ENCODE assay signal across 1 cellular context in genomic region chr20:56392282-56393132, GRCh38.
TF ChIP-seq lines count a peak whose summit lies in the region.

Gene CSTF1 (plus strand): TSS chr20:56392645. CDS start chr20:56395553, 2,908 bp downstream.

TF ChIP-seq in K562, 482 proteins besides CTCF, POLR2A, EP300 and RAD21 (continued from another document and continues in another):
- TF ChIP-seq, protein P1, sequence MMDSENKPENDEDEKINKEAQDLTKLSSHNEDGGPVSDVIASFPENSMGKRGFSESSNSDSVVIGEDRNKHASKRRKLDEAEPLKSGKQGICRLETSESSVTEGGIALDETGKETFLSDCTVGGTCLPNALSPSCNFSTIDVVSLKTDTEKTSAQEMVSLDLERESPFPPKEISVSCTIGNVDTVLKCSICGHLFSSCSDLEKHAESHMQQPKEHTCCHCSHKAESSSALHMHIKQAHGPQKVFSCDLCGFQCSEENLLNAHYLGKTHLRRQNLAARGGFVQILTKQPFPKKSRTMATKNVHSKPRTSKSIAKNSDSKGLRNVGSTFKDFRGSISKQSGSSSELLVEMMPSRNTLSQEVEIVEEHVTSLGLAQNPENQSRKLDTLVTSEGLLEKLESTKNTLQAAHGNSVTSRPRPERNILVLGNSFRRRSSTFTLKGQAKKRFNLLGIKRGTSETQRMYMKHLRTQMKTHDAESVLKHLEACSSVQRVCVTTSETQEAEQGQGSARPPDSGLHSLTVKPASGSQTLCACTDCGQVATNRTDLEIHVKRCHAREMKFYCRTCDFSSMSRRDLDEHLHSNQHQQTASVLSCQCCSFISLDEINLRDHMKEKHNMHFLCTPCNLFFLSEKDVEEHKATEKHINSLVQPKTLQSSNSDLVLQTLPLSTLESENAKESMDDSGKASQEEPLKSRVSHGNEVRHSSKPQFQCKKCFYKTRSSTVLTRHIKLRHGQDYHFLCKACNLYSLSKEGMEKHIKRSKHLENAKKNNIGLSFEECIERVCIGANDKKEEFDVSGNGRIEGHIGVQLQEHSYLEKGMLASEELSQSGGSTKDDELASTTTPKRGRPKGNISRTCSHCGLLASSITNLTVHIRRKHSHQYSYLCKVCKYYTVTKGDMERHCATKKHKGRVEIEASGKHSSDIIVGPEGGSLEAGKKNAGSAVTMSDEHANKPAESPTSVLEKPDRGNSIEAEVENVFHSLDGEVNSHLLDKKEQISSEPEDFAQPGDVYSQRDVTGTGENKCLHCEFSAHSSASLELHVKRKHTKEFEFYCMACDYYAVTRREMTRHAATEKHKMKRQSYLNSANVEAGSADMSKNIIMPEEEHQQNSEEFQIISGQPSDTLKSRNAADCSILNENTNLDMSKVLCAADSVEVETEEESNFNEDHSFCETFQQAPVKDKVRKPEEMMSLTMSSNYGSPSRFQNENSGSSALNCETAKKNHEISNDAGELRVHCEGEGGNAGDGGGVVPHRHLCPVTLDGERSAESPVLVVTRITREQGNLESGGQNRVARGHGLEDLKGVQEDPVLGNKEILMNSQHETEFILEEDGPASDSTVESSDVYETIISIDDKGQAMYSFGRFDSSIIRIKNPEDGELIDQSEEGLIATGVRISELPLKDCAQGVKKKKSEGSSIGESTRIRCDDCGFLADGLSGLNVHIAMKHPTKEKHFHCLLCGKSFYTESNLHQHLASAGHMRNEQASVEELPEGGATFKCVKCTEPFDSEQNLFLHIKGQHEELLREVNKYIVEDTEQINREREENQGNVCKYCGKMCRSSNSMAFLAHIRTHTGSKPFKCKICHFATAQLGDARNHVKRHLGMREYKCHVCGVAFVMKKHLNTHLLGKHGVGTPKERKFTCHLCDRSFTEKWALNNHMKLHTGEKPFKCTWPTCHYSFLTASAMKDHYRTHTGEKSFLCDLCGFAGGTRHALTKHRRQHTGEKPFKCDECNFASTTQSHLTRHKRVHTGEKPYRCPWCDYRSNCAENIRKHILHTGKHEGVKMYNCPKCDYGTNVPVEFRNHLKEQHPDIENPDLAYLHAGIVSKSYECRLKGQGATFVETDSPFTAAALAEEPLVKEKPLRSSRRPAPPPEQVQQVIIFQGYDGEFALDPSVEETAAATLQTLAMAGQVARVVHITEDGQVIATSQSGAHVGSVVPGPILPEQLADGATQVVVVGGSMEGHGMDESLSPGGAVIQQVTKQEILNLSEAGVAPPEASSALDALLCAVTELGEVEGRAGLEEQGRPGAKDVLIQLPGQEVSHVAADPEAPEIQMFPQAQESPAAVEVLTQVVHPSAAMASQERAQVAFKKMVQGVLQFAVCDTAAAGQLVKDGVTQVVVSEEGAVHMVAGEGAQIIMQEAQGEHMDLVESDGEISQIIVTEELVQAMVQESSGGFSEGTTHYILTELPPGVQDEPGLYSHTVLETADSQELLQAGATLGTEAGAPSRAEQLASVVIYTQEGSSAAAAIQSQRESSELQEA (IDR thresholded peaks at IDR 0.05; ENCODE audit: low read depth) = no peak
- TF ChIP-seq MAFF (IDR thresholded peaks at IDR 0.05; ENCODE audit: low read length) (no peak), ZNF57 (CRISPR knock-in tag; IDR thresholded peaks at IDR 0.05) (no peak), NUFIP1 (IDR thresholded peaks at IDR 0.05; ENCODE audit: partially characterized antibody) (no peak), POLR2AphosphoS5 (IDR thresholded peaks at IDR 0.05; ENCODE audit: control insufficient read depth, insufficient read depth, low read depth, low read length) (peak; percentile 62), ARID2 (IDR thresholded peaks at IDR 0.05) (no peak), ZKSCAN3 (CRISPR knock-in tag; IDR thresholded peaks at IDR 0.05) (no peak), PHTF2 (CRISPR knock-in tag; IDR thresholded peaks at IDR 0.05) (no peak), SREBF2 (CRISPR knock-in tag; IDR thresholded peaks at IDR 0.05) (no peak), NKRF (IDR thresholded peaks at IDR 0.05; ENCODE audit: borderline replicate concordance) (peak; percentile 79), ZNF780A (CRISPR knock-in tag; IDR thresholded peaks at IDR 0.05) (no peak), SMAD1 (IDR thresholded peaks at IDR 0.05; ENCODE audit: low read depth, low read length, partially characterized antibody) (peak; percentile 20), GTF2A2 (tag; IDR thresholded peaks at IDR 0.05) (no peak), IFI16 (CRISPR knock-in tag; IDR thresholded peaks at IDR 0.05) (no peak), ZFP1 (CRISPR knock-in tag; IDR thresholded peaks at IDR 0.05) (no peak), PHB2 (IDR thresholded peaks at IDR 0.05; ENCODE audit: low read depth) (no peak), MYC (IDR thresholded peaks at IDR 0.05; ENCODE audit: low read depth, low read length) (peak; percentile 98), MYC (CRISPR knock-in tag; IDR thresholded peaks at IDR 0.05; ENCODE audit: borderline replicate concordance, low read depth) (no peak), TAF1 (IDR thresholded peaks at IDR 0.05; ENCODE audit: control insufficient read depth, extremely low read depth, insufficient read depth, low read length, severe bottlenecking) (peak; percentile 84), ZNF408 (CRISPR knock-in tag; IDR thresholded peaks at IDR 0.05; ENCODE audit: low read depth) (no peak), GTF2E2 (tag; IDR thresholded peaks at IDR 0.05) (no peak), MAFG (tag; conservative IDR thresholded peaks at IDR 0.05) (no peak), ZNF197 (CRISPR knock-in tag; IDR thresholded peaks at IDR 0.05; ENCODE audit: low read depth) (no peak), MITF (IDR thresholded peaks at IDR 0.05) (no peak), HEY1 (CRISPR knock-in tag; IDR thresholded peaks at IDR 0.05; ENCODE audit: borderline replicate concordance) (no peak), POLR2B (IDR thresholded peaks at IDR 0.05; ENCODE audit: low read depth, partially characterized antibody) (peak; percentile 50), ZZZ3 (IDR thresholded peaks at IDR 0.05) (0 out of 2 replicates have a peak, but pooled peaks have one; percentile 77), MEF2A (IDR thresholded peaks at IDR 0.05; ENCODE audit: control insufficient read depth, low read depth, low read length) (no peak), ID3 (CRISPR knock-in tag; IDR thresholded peaks at IDR 0.05) (no peak), ID3 (tag; IDR thresholded peaks at IDR 0.05) (peak; percentile 89), E2F3 (CRISPR knock-in tag; IDR thresholded peaks at IDR 0.05) (0 out of 2 replicates have a peak, but pooled peaks have one; percentile 57), RFX5 (IDR thresholded peaks at IDR 0.05; ENCODE audit: low read depth, low read length) (no peak), NR2C1 (IDR thresholded peaks at IDR 0.05) (peak; percentile 89), NR2C1 (tag; IDR thresholded peaks at IDR 0.05) (peak; percentile 96), MYNN (IDR thresholded peaks at IDR 0.05) (no peak), MYNN (CRISPR knock-in tag; IDR thresholded peaks at IDR 0.05) (no peak), ZFP36 (IDR thresholded peaks at IDR 0.05; ENCODE audit: low read depth, low read length, partially characterized antibody) (peak; percentile 19), FOXA1 (IDR thresholded peaks at IDR 0.05; ENCODE audit: borderline replicate concordance) (no peak), ZFX (CRISPR knock-in tag; IDR thresholded peaks at IDR 0.05) (peak; percentile 55), POLR2AphosphoS2 (IDR thresholded peaks at IDR 0.05; ENCODE audit: low read length) (no peak)
- TF ChIP-seq, protein P2, sequence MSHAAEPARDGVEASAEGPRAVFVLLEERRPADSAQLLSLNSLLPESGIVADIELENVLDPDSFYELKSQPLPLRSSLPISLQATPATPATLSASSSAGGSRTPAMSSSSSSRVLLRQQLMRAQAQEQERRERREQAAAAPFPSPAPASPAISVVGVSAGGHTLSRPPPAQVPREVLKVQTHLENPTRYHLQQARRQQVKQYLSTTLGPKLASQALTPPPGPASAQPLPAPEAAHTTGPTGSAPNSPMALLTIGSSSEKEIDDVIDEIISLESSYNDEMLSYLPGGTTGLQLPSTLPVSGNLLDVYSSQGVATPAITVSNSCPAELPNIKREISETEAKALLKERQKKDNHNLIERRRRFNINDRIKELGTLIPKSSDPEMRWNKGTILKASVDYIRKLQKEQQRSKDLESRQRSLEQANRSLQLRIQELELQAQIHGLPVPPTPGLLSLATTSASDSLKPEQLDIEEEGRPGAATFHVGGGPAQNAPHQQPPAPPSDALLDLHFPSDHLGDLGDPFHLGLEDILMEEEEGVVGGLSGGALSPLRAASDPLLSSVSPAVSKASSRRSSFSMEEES (CRISPR knock-in tag; IDR thresholded peaks at IDR 0.05) = no peak
- TF ChIP-seq, protein P3, sequence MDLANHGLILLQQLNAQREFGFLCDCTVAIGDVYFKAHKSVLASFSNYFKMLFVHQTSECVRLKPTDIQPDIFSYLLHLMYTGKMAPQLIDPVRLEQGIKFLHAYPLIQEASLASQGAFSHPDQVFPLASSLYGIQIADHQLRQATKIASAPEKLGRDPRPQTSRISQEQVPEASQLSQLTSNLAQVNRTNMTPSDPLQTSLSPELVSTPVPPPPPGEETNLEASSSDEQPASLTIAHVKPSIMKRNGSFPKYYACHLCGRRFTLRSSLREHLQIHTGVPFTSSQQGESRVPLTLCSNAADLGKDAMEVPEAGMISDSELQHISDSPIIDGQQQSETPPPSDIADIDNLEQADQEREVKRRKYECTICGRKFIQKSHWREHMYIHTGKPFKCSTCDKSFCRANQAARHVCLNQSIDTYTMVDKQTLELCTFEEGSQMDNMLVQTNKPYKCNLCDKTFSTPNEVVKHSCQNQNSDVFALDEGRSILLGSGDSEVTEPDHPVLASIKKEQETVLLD (IDR thresholded peaks at IDR 0.05) = peak; percentile 98
- TF ChIP-seq, protein P4, sequence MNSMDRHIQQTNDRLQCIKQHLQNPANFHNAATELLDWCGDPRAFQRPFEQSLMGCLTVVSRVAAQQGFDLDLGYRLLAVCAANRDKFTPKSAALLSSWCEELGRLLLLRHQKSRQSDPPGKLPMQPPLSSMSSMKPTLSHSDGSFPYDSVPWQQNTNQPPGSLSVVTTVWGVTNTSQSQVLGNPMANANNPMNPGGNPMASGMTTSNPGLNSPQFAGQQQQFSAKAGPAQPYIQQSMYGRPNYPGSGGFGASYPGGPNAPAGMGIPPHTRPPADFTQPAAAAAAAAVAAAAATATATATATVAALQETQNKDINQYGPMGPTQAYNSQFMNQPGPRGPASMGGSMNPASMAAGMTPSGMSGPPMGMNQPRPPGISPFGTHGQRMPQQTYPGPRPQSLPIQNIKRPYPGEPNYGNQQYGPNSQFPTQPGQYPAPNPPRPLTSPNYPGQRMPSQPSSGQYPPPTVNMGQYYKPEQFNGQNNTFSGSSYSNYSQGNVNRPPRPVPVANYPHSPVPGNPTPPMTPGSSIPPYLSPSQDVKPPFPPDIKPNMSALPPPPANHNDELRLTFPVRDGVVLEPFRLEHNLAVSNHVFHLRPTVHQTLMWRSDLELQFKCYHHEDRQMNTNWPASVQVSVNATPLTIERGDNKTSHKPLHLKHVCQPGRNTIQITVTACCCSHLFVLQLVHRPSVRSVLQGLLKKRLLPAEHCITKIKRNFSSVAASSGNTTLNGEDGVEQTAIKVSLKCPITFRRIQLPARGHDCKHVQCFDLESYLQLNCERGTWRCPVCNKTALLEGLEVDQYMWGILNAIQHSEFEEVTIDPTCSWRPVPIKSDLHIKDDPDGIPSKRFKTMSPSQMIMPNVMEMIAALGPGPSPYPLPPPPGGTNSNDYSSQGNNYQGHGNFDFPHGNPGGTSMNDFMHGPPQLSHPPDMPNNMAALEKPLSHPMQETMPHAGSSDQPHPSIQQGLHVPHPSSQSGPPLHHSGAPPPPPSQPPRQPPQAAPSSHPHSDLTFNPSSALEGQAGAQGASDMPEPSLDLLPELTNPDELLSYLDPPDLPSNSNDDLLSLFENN (IDR thresholded peaks at IDR 0.05; ENCODE audit: low read depth in 2 of 2, low read length in 2 of 2) = peak in 1 of 2 experiments; percentile 94; a peak in 3 of 4 replicates
- TF ChIP-seq, protein P5, sequence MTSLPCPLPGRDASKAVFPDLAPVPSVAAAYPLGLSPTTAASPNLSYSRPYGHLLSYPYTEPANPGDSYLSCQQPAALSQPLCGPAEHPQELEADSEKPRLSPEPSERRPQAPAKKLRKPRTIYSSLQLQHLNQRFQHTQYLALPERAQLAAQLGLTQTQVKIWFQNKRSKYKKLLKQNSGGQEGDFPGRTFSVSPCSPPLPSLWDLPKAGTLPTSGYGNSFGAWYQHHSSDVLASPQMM (CRISPR knock-in tag; IDR thresholded peaks at IDR 0.05) = no peak
- TF ChIP-seq, protein P6, sequence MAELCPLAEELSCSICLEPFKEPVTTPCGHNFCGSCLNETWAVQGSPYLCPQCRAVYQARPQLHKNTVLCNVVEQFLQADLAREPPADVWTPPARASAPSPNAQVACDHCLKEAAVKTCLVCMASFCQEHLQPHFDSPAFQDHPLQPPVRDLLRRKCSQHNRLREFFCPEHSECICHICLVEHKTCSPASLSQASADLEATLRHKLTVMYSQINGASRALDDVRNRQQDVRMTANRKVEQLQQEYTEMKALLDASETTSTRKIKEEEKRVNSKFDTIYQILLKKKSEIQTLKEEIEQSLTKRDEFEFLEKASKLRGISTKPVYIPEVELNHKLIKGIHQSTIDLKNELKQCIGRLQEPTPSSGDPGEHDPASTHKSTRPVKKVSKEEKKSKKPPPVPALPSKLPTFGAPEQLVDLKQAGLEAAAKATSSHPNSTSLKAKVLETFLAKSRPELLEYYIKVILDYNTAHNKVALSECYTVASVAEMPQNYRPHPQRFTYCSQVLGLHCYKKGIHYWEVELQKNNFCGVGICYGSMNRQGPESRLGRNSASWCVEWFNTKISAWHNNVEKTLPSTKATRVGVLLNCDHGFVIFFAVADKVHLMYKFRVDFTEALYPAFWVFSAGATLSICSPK (IDR thresholded peaks at IDR 0.05; ENCODE audit: borderline replicate concordance) = no peak
